9 cellular contexts compared by ENCODE assay signal in genomic region chr4:140523370-140523856, GRCh38. TPM values are rescaled to one million over a fixed set of nuclear protein-coding genes. Genes with fewer than 3 reads are reported as not detected.
DNase-seq lines count a peak whose midpoint lies in the region; ATAC-seq and TF ChIP-seq lines count a peak whose summit lies in the region.
"Had no signal": no experiment of that assay in that cellular context is flagged by ENCODE, and none has a peak within 500 bp of the region (broad histone marks: within the 10 kb centered on the region; RNA-seq: fewer than 3 reads in every experiment).

No MANE protein-coding gene starts in this region.

- peaks cover 7% of the 10 kb centered on the region; the same call in 1 of the 2 replicates for H3K36me3 ChIP-seq in GM23248 (ENCODE audit: low read depth)
- no peaks in the 10 kb centered on the region; the same call in 1 of the 2 replicates for H3K36me3 ChIP-seq in Panc1 (ENCODE audit: control insufficient read depth, insufficient read depth, low read length)
- peaks cover 0 to 12% (median 8%) of the 10 kb centered on the region in 4 donors for H3K36me3 ChIP-seq in stomach

- H3K27me3 Mint-ChIP-seq in glutamatergic neuron (ENCODE audit: unreplicated experiment) = peaks cover 2% of the 10 kb centered on the region

- in situ Hi-C loops in GM23248 (cut with MboI) (no loop called here), Panc1 (cut with HindIII; ENCODE audit: low pct_unique_long_range_greater_than_20kb, low sequenced_read_pairs) (no loop called here)

- TF ChIP-seq EP300 in stomach (IDR thresholded peaks at IDR 0.05) = no peak

- H3K4me2 ChIP-seq in GM23248 (ENCODE audit: unreplicated experiment) = peak overlapping the region; percentile 90

- H3K4me3 Mint-ChIP-seq in glutamatergic neuron (ENCODE audit: unreplicated experiment) = peak overlapping the region; percentile 81

- H2AFZ ChIP-seq in GM23248 = peak overlapping the region; percentile 97

- H3K79me2 ChIP-seq in GM23248 (ENCODE audit: insufficient read depth) = peaks cover 28% of the 10 kb centered on the region

- H3K4me1 ChIP-seq in GM23248 (ENCODE audit: insufficient read depth) (no peaks in the 10 kb centered on the region), Panc1 (ENCODE audit: control insufficient read depth, insufficient read depth, low read length) (peaks cover 5% of the 10 kb centered on the region), stomach (peaks cover 0 to 28% (median 16%) of the 10 kb centered on the region in 4 donors)

- H3K9ac ChIP-seq in GM23248 = peak overlapping the region; percentile 58

- H3K4me3 ChIP-seq in GM08714 (ENCODE audit: low read length) = peak overlapping the region; percentile 18; the same call in 1 of the 2 replicates
- peak overlapping the region; percentile 80 for H3K4me3 ChIP-seq in GM23248
- peak overlapping the region; percentile 83 to 88 for H3K4me3 ChIP-seq in Panc1 (ENCODE audit: low read depth in 2 of 2, low read length in 2 of 2)
- H3K4me3 ChIP-seq in stomach = peak overlapping the region; percentile 77 to 98 (median 86)

- H3K36me3 Mint-ChIP-seq in glutamatergic neuron (ENCODE audit: unreplicated experiment) = peaks cover 9% of the 10 kb centered on the region

- H3K27me3 ChIP-seq in GM23248 (replicated peaks; ENCODE audit: insufficient read depth) (no peaks in the 10 kb centered on the region), Panc1 (ENCODE audit: control insufficient read depth, insufficient read depth, low read length) (no peaks in the 10 kb centered on the region), stomach (no peaks in the 10 kb centered on the region)

- H3K27ac Mint-ChIP-seq in glutamatergic neuron (ENCODE audit: unreplicated experiment) = peak overlapping the region; percentile 80

- intact Hi-C loops in Panc1 (cut with micrococcal nuclease; ENCODE audit: unreplicated experiment) (no loop called here), stomach (cut with DNase I; ENCODE audit: low total_unique reads) (no loop called here)

- H3K9me3 Mint-ChIP-seq in glutamatergic neuron (ENCODE audit: unreplicated experiment) = peaks cover 5% of the 10 kb centered on the region

- TF ChIP-seq POLR2A in stomach (IDR thresholded peaks at IDR 0.05) = no peak

- peaks cover 4% of the 10 kb centered on the region; the same call in 1 of the 2 replicates for H3F3A ChIP-seq in GM23248 (ENCODE audit: insufficient read depth)

- no peaks in the 10 kb centered on the region for H3K9me2 ChIP-seq in GM23248 (ENCODE audit: insufficient read depth)

- POLR2A ChIA-PET in Panc1 (lab: Charles Lee) = no interaction called here

- 0 out of 2 replicates have a peak, but pooled peaks have one; percentile 3 for ATAC-seq in Panc1

- WGBS in GM23248 (ENCODE audit: low coverage in 1 of 2, low lambda C conversion rate in 2 of 2, missing lambda C conversion rate in 2 of 2), 2 experiments = 4 to 5% methylated on average over 8 of the region's 8 CpGs
- WGBS in stomach, 5 donors = 6 to 10% (median 7%) methylated on average over 8 of the region's 8 CpGs

- H3K4me1 Mint-ChIP-seq in glutamatergic neuron (ENCODE audit: low read depth, unreplicated experiment) = peaks cover 9% of the 10 kb centered on the region

- H3K27ac ChIP-seq in GM23248 (peak overlapping the region; percentile 23), Panc1 (ENCODE audit: low read length) (peak overlapping the region; percentile 54; the same call in 1 of the 2 replicates), stomach (peak overlapping the region in 4 of 5 donors; percentile 87 to 90 (median 89))

- BruUV-seq in Panc1 (replicated peaks; lab: Mats Ljungman, UMichigan) = no TSS peak

- no peaks in the 10 kb centered on the region for H4K20me1 ChIP-seq in GM23248 (ENCODE audit: insufficient read depth)

- TF ChIP-seq CTCF in Panc1 (IDR thresholded peaks at IDR 0.05) (no peak), glutamatergic neuron (IDR thresholded peaks at IDR 0.05; ENCODE audit: partially characterized antibody, unreplicated experiment) (no peak), stomach (IDR thresholded peaks at IDR 0.05) (no peak)

- H3K9me3 ChIP-seq in GM23248 (ENCODE audit: low read depth) = no peaks in the 10 kb centered on the region
- no peaks in the 10 kb centered on the region for H3K9me3 ChIP-seq in Panc1 (ENCODE audit: control insufficient read depth, insufficient read depth, low read depth, low read length)
- no peaks in the 10 kb centered on the region for H3K9me3 ChIP-seq in stomach

- CTCF ChIA-PET in Panc1 (lab: Charles Lee) = interaction anchor here (0.8 kb wide), 1 partner anchor 86 kb away, joined by 3 read pairs; no protein-coding TSS in a partner anchor

- no peak for DNase-seq in GM23248
- DNase-seq in Panc1 (ENCODE audit: low read depth, low spot score) = no peak
- no peak for DNase-seq in glutamatergic neuron
- DNase-seq in stomach = no peak
- no peak for DNase-seq in epidermal melanocyte (ENCODE audit: insufficient read length, low spot score)
- DNase-seq in GOT3 (lab: John Stamatoyannopoulos, UW) = no peak
- DNase-seq in SW 1271 (lab: John Stamatoyannopoulos, UW) = no peak

RNA-seq across cellular contexts. Expression of gene ELMOD2, which starts 0.6 kb away (rescaled TPM):
- total RNA-seq in GM23248 (2014; rRNA removed; shearing (Covaris generic)) = 24.0 and 35.8 TPM in 2 replicates
- polyA plus RNA-seq in GM23248 (2016; fragmentation: Nextera tagmentation; extraction: Ambion mirVana) (25.0 and 30.5 TPM in 2 replicates), stomach (1 to 10 TPM; 2.1 to 6.0 (median 4.2) TPM)
- total RNA-seq in Panc1 (2021; ENCODE audit: unreplicated experiment) (20.9 TPM), glutamatergic neuron (ENCODE audit: unreplicated experiment) (65.5 TPM), stomach (10 to 100 TPM in 4 of 5 donors, 1 to 10 TPM in 1; 4.3 to 38.7 (median 22.3) TPM)
- polyA plus RNA-seq in Panc1 (2012; ENCODE audit: insufficient read length) = 6.8 TPM

RNA-seq across cellular contexts. Expression of gene MGAT4D, which starts 25.3 kb away (rescaled TPM):
- not detected in 2 replicates for total RNA-seq in GM23248 (2014; rRNA removed; shearing (Covaris generic))
- polyA plus RNA-seq in GM23248 (2016; fragmentation: Nextera tagmentation; extraction: Ambion mirVana) (not detected in 2 replicates), stomach (not detected)
- total RNA-seq in Panc1 (2021; ENCODE audit: unreplicated experiment) (not detected), glutamatergic neuron (ENCODE audit: unreplicated experiment) (not detected), stomach (not detected)
- polyA plus RNA-seq in Panc1 (2012; ENCODE audit: insufficient read length) = not detected
- total RNA-seq: T-helper 1 cell treated with Interleukin-12 subunit alpha and Interleukin-12 subunit beta and Interleukin-4 antibody, amounts not matched to agents 30 ng/mL and 1 ng/mL, for 36 hours had no signal

RNA-seq across cellular contexts. Expression of gene UCP1, which starts 45.3 kb away (rescaled TPM):
- not detected in 2 replicates for total RNA-seq in GM23248 (2014; rRNA removed; shearing (Covaris generic))
- polyA plus RNA-seq in GM23248 (2016; fragmentation: Nextera tagmentation; extraction: Ambion mirVana) (not detected in 2 replicates), stomach (not detected)
- total RNA-seq in Panc1 (2021; ENCODE audit: unreplicated experiment) (not detected), glutamatergic neuron (ENCODE audit: unreplicated experiment) (not detected), stomach (under 1 TPM in 1 of 5 donors, not detected in 4; 0.37 TPM)
- polyA plus RNA-seq in Panc1 (2012; ENCODE audit: insufficient read length) = not detected
- total RNA-seq: T-helper 1 cell treated with Interleukin-12 subunit alpha and Interleukin-12 subunit beta and Interleukin-4 antibody, amounts not matched to agents 30 ng/mL and 1 ng/mL, for 36 hours had no signal

Comparison
In these comparisons a context has a peak if more than half of its experiments do, and no peak if none do; other contexts are left out.
1. H3K4me3 ChIP-seq: peak in every context shown above with its lines; median percentile 86 in stomach; 86 in Panc1; 80 in GM23248; 18 in GM08714.
2. H3K27ac ChIP-seq: peak in every context shown above with its lines; median percentile 89 in stomach; 54 in Panc1; 23 in GM23248.